In the genomic region with DNA sequence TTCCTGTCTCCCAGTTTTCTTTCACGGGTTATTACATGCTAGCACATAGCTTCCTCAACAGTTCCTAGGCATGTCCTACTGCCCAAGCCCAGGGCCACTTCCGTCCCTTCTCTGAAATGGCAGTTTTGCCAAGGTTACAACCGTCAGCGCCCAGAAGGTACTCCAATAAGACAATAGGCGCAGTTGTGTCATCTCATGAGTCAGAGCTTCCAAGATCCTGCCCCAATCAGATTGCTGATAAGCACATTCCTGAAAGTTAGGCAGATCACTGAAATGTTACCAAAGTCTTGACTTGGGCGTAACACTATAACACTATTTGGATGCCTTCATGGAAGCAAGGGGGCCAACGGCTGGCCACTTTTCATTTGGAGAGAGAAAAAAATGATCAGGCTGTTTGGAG, we compare ENCODE assay signal across 1 cellular context.
TF ChIP-seq lines count a peak whose summit lies in the region.

No MANE protein-coding gene starts in this region.

TF ChIP-seq in IMR-90, 13 proteins besides CTCF, POLR2A, EP300 and RAD21:
- TF ChIP-seq MAFK (IDR thresholded peaks at IDR 0.05; ENCODE audit: low read depth, low read length) (no peak), NFE2L2 (IDR thresholded peaks at IDR 0.05; ENCODE audit: low read depth, low read length) (no peak), FOS (IDR thresholded peaks at IDR 0.05; ENCODE audit: low read depth, low read length) (no peak), RCOR1 (IDR thresholded peaks at IDR 0.05; ENCODE audit: insufficient replicate concordance, low read length) (no peak)
- TF ChIP-seq, protein P1, sequence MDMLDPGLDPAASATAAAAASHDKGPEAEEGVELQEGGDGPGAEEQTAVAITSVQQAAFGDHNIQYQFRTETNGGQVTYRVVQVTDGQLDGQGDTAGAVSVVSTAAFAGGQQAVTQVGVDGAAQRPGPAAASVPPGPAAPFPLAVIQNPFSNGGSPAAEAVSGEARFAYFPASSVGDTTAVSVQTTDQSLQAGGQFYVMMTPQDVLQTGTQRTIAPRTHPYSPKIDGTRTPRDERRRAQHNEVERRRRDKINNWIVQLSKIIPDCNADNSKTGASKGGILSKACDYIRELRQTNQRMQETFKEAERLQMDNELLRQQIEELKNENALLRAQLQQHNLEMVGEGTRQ (IDR thresholded peaks at IDR 0.05; ENCODE audit: low read depth, low read length): no peak
TF ChIP-seq in IMR-90: peak in this region for 0.
